Comparison of ENCODE assay signal across 20 cellular contexts in the genomic region with DNA sequence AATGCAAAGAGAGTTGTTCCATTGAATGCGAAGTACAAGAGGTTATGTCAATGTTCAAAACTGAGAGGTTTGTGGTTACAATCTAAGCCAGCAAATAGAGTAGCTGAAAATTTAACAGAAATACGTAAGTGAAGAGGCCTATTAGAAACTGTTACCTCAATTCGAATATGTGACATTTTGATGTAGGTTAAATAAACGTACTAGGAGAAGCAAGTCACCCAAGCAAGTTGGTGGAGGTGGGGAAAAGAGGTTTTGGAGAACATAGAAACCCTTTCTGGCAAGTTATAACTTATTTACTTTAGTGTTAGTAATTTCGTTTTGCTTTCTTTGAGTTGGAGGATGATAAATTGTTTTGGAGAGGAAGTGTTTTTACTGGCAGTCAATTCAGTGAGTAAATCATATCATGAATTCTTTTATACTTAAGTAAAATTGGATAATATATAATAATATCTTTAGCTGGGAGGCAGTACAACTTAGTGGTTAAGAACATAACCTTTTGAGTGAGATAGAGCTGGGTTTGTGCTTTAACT.
DNase-seq lines count a peak whose midpoint lies in the region; ATAC-seq, FAIRE-seq and TF ChIP-seq lines count a peak whose summit lies in the region.
"Had no signal": no experiment of that assay in that cellular context is flagged by ENCODE, and none has a peak within 500 bp of the region (broad histone marks: within the 10 kb centered on the region; RNA-seq: fewer than 3 reads in every experiment).

No MANE protein-coding gene starts in this region.

- no peak for FAIRE-seq in bronchial epithelial cell (lab: Jason Lieb, UNC)
- FAIRE-seq: GM12878, RCC 7860 had no signal

- ATAC-seq in sciatic nerve (peak; percentile 76), GM21381 (IDR thresholded peaks at IDR 0.05; ENCODE audit: unreplicated experiment) (no peak)
- ATAC-seq: activated CD4-positive, CD25-positive, alpha-beta regulatory T cell treated with anti-CD3 and anti-CD28 coated beads, Interleukin-2, amount 50 U/mL, for 24 hours; activated T-cell treated with anti-CD3 and anti-CD28 coated beads, Interleukin-2, amount 50 U/mL, for 72 hours; GM12878 had no signal

- no peak overlapping the region for H3K4me3 ChIP-seq in bronchial epithelial cell (ENCODE audit: low read depth, low read length)
- H3K4me3 ChIP-seq: GM12878, SK-N-MC, spleen had no signal

- peak; percentile 6 for DNase-seq in M059J (ENCODE audit: low read depth)
- peak; percentile 64 for DNase-seq in bronchial epithelial cell (ENCODE audit: low read depth)
- peak; percentile 33 for DNase-seq in fibroblast of the conjunctiva (ENCODE audit: low read depth)
- no peak for DNase-seq in sciatic nerve (ENCODE audit: low spot score)
- DNase-seq in occipital lobe (lab: John Stamatoyannopoulos, UW), result no peak
- no peak for DNase-seq in NCI-H1105 (lab: John Stamatoyannopoulos, UW)
- no peak for DNase-seq in RKO (ENCODE audit: low spot score)
- DNase-seq: activated T-cell treated with anti-CD3 and anti-CD28 coated beads, Interleukin-2, amount 50 U/mL, for 72 hours; caudate nucleus; effector CD4-positive, alpha-beta T cell; naive B cell; NCI-H187 treated with DMSO at 0.1 percent for 48 hours; NCI-H2227 treated with DMSO at 0.1 percent for 48 hours; spleen; T1000 had no signal

- no peak for TF ChIP-seq CTCF in bronchial epithelial cell (IDR thresholded peaks at IDR 0.05; ENCODE audit: insufficient read depth, low read length, severe bottlenecking)

- H3K36me3 ChIP-seq in bronchial epithelial cell (ENCODE audit: control insufficient read depth, insufficient read depth, low read length), result no peaks in the 10 kb centered on the region
- H3K36me3 ChIP-seq: spleen had no signal

- intact Hi-C loops in sciatic nerve (cut with DNase I), result no loop called here

- no peaks in the 10 kb centered on the region for H3K27me3 ChIP-seq in bronchial epithelial cell (ENCODE audit: control insufficient read depth, insufficient read depth, low read length)
- H3K27me3 ChIP-seq: spleen had no signal

Comparison
In these comparisons a context has a peak if more than half of its experiments do, and no peak if none do; other contexts are left out.
1. DNase-seq: peak in M059J (single experiment), bronchial epithelial cell (single experiment) and fibroblast of the conjunctiva (single experiment); none in sciatic nerve (single experiment), occipital lobe (single experiment), NCI-H1105 (single experiment) and RKO (single experiment).